Comparison of ENCODE assay signal across 16 cellular contexts in genomic region chr1:165610866-165611265, GRCh38.
"Had no signal": no experiment of that assay in that cellular context is flagged by ENCODE, and none has a peak within 500 bp of the region (broad histone marks: within the 10 kb centered on the region; RNA-seq: fewer than 3 reads in every experiment).

No MANE protein-coding gene starts in this region.

- H3K4me2 ChIP-seq: neural progenitor cell had no signal

- H3K27ac ChIP-seq: cardiac muscle cell, neural progenitor cell, pancreas, sigmoid colon, spleen, stomach, testis, upper lobe of left lung had no signal

- DNase-seq: activated CD4-positive, alpha-beta T cell treated with anti-CD3 and anti-CD28 coated beads, Interleukin-2, amount 50 U/mL, for 48 hours; activated naive CD4-positive, alpha-beta T cell treated with anti-CD3 and anti-CD28 coated beads, Interleukin-2, amount 50 U/mL, for 16 hours; activated T-cell treated with anti-CD3 and anti-CD28 coated beads, Interleukin-2, amount 50 U/mL, for 1 hour; endodermal cell; erythroblast; naive B cell; pancreas; sigmoid colon; spleen; stimulated activated CD4-positive, alpha-beta T cell treated with anti-CD3 and anti-CD28 coated beads, Interleukin-1b, Interleukin-23, amount 100 ng/mL, for 48 hours; stomach; T1000; testis; upper lobe of left lung had no signal

- H3K4me1 ChIP-seq: neural progenitor cell, pancreas, sigmoid colon, spleen, testis had no signal

- H3K36me3 ChIP-seq: cardiac muscle cell, neural progenitor cell, pancreas, sigmoid colon, spleen, stomach, upper lobe of left lung had no signal

- H3K27me3 ChIP-seq: cardiac muscle cell, neural progenitor cell, testis, upper lobe of left lung had no signal

- H3K9ac ChIP-seq: neural progenitor cell had no signal

- H3K9me3 ChIP-seq: pancreas, sigmoid colon, stomach, testis had no signal

- H3K4me3 ChIP-seq: cardiac muscle cell, neural progenitor cell, pancreas, sigmoid colon, spleen, stomach, testis, upper lobe of left lung had no signal

- ATAC-seq: pancreas had no signal
